In the genomic region with DNA sequence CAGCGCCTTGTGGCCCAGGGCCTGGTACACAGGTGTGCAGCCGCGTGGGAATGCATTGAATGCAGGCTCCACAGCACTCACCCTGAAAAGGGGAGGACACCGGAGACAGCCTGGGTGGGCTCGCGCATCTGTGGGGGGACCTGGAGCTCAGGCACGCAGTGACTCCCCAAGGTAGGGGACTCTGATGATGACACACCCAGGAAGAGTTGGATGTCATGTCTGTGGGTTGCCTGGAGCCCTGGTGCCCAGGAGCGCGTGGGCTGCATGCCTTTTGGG, we compare ENCODE assay signal across 26 cellular contexts. TPM values are rescaled to one million over a fixed set of nuclear protein-coding genes. Genes with fewer than 3 reads are reported as not detected.
"Had no signal": no experiment of that assay in that cellular context is flagged by ENCODE, and none has a peak within 500 bp of the region (broad histone marks: within the 10 kb centered on the region; RNA-seq: fewer than 3 reads in every experiment).

No MANE protein-coding gene starts in this region.

- H3K27ac ChIP-seq: coronary artery, esophagus muscularis mucosa, foreskin keratinocyte, gastroesophageal sphincter, heart left ventricle, left lung, neural progenitor cell, pancreas, right lobe of liver, tibial artery had no signal

- ATAC-seq: foreskin keratinocyte; gastroesophageal sphincter; left cardiac atrium; left lung; naive thymus-derived CD4-positive, alpha-beta T cell; pancreas; right lobe of liver; stimulated activated naive CD8-positive, alpha-beta T cell treated with anti-CD3 and anti-CD28 coated beads, Interleukin-15, amount 100 ng/mL, for 72 hours had no signal

- H3K36me3 ChIP-seq: neural progenitor cell had no signal

- H3K27ac Mint-ChIP-seq: nephron; neural progenitor cell; stimulated activated naive CD8-positive, alpha-beta T cell treated with anti-CD3 and anti-CD28 coated beads, Interleukin-15, amount 100 ng/mL, for 72 hours; type B pancreatic cell had no signal

- H3K4me2 ChIP-seq: neural progenitor cell had no signal

- H3K9me3 ChIP-seq: esophagus muscularis mucosa, gastroesophageal sphincter, heart left ventricle, left lung, pancreas, right lobe of liver, tibial artery had no signal

- H3K27me3 Mint-ChIP-seq: naive thymus-derived CD4-positive, alpha-beta T cell; stimulated activated naive CD8-positive, alpha-beta T cell treated with anti-CD3 and anti-CD28 coated beads, Interleukin-15, amount 100 ng/mL, for 72 hours; type B pancreatic cell had no signal

- H3K9me3 Mint-ChIP-seq: naive thymus-derived CD4-positive, alpha-beta T cell; nephron; neural progenitor cell; stimulated activated naive CD8-positive, alpha-beta T cell treated with anti-CD3 and anti-CD28 coated beads, Interleukin-15, amount 100 ng/mL, for 72 hours; type B pancreatic cell had no signal

- H3K4me3 ChIP-seq: coronary artery, esophagus muscularis mucosa, gastroesophageal sphincter, heart left ventricle, left lung, neural progenitor cell, pancreas, right lobe of liver, tibial artery had no signal

- H2AFZ ChIP-seq: neural progenitor cell had no signal

- H3K27me3 ChIP-seq: esophagus muscularis mucosa, foreskin keratinocyte, gastroesophageal sphincter, heart left ventricle, left lung, neural progenitor cell, pancreas, right lobe of liver had no signal

- H3K4me3 Mint-ChIP-seq: naive thymus-derived CD4-positive, alpha-beta T cell; nephron; neural progenitor cell; stimulated activated naive CD8-positive, alpha-beta T cell treated with anti-CD3 and anti-CD28 coated beads, Interleukin-15, amount 100 ng/mL, for 72 hours; type B pancreatic cell had no signal

- H3K4me1 ChIP-seq: foreskin keratinocyte, neural progenitor cell, pancreas had no signal

- DNase-seq: dermis blood vessel endothelial cell; effector memory CD4-positive, alpha-beta T cell; foreskin keratinocyte; heart left ventricle; hippocampal formation; left cardiac atrium; mammary epithelial cell; mesendoderm; midbrain; naive thymus-derived CD4-positive, alpha-beta T cell; nucleus accumbens; small intestine; stimulated activated CD4-positive, alpha-beta T cell treated with anti-CD3 and anti-CD28 coated beads, Interleukin-15, amount 100 ng/mL, for 24 hours; stimulated activated CD4-positive, alpha-beta T cell treated with anti-CD3 and anti-CD28 coated beads, Interleukin-2, amount 100 ng/mL, for 48 hours; stimulated activated naive CD4-positive, alpha-beta T cell; stimulated activated naive CD8-positive, alpha-beta T cell treated with anti-CD3 and anti-CD28 coated beads, Interleukin-15, amount 100 ng/mL, for 72 hours; tibial artery had no signal

- H3K9ac ChIP-seq: neural progenitor cell had no signal

- H3K36me3 Mint-ChIP-seq: neural progenitor cell, type B pancreatic cell had no signal

- H3K4me1 Mint-ChIP-seq: neural progenitor cell had no signal

RNA-seq across cellular contexts. Expression of a gene that starts 32.7 kb away (rescaled TPM):
- total RNA-seq: foreskin keratinocyte; naive thymus-derived CD4-positive, alpha-beta T cell had no signal
- polyA plus RNA-seq: foreskin keratinocyte; mammary epithelial cell; naive thymus-derived CD4-positive, alpha-beta T cell had no signal
